In genomic region chr1:186374313-186375151, GRCh38 we compare ENCODE assay signal across 8 cellular contexts. TPM values are rescaled to one million over a fixed set of nuclear protein-coding genes. Genes with fewer than 3 reads are reported as not detected.
A peak's percentile ranks its signal among the peaks of the same experiment; 100 is the strongest.
DNase-seq lines count a peak whose midpoint lies in the region; ATAC-seq and TF ChIP-seq lines count a peak whose summit lies in the region.

No MANE protein-coding gene starts in this region.

- H3K79me2 ChIP-seq in PC-3 (ENCODE audit: low read length) = peaks cover 76% of the 10 kb centered on the region

- H3K27me3 ChIP-seq in PC-3 (ENCODE audit: low read length) (no peaks in the 10 kb centered on the region), iPS-15b (ENCODE audit: control insufficient read depth, insufficient read depth, low read length) (no peaks in the 10 kb centered on the region), skeletal muscle tissue (ENCODE audit: control insufficient read depth in 3 of 3, insufficient read depth in 3 of 3, low read length in 3 of 3) (no peaks in the 10 kb centered on the region)

- H3K4me3 ChIP-seq in PC-3 (ENCODE audit: low read length) (peak overlapping the region; percentile 97), iPS-15b (ENCODE audit: low read depth, low read length) (peak overlapping the region; percentile 71), skeletal muscle tissue (ENCODE audit: low read length in 3 of 3) (peak overlapping the region; percentile 95 to 99 (median 97))

- no peaks in the 10 kb centered on the region for H3K9me2 ChIP-seq in PC-3 (replicated peaks; ENCODE audit: low read length)

- peaks cover 15% of the 10 kb centered on the region for H3K4me1 ChIP-seq in PC-3 (ENCODE audit: insufficient read depth, low read length)
- no peaks in the 10 kb centered on the region for H3K4me1 ChIP-seq in iPS-15b (ENCODE audit: control insufficient read depth, insufficient read depth, low read length)
- peaks cover 5 to 17% (median 7%) of the 10 kb centered on the region in 3 donors for H3K4me1 ChIP-seq in skeletal muscle tissue (ENCODE audit: control insufficient read depth in 3 of 3, insufficient read depth in 3 of 3, low read length in 3 of 3)

- peak overlapping the region; percentile 98 for H3K4me2 ChIP-seq in PC-3 (ENCODE audit: low read length)

- CTCF ChIA-PET in PC-3 (lab: Charles Lee) = interaction anchor here (0.5 to 0.8 kb wide), 8 partner anchors 11 to 541 kb away, joined by 3 to 4 read pairs (median 3); no protein-coding TSS in a partner anchor

- H2AFZ ChIP-seq in PC-3 (ENCODE audit: low read length) = peak overlapping the region; percentile 79

- ATAC-seq in GM21360 (IDR thresholded peaks at IDR 0.05; ENCODE audit: unreplicated experiment) = peak; percentile 33
- ATAC-seq in HG03565 (IDR thresholded peaks at IDR 0.05; ENCODE audit: unreplicated experiment) = peak; percentile 31
- peak; percentile 8; the same call in 1 of the 2 replicates for ATAC-seq in PC-3

- peaks cover 14% of the 10 kb centered on the region; the same call in 1 of the 2 replicates for H4K20me1 ChIP-seq in PC-3 (ENCODE audit: low read length)

- POLR2A ChIA-PET in PC-3 (lab: Charles Lee; ENCODE audit: unreplicated experiment) = interaction anchor here (0.6 kb wide), 1 partner anchor 204 kb away, joined by 4 read pairs; no protein-coding TSS in a partner anchor

- no peak for TF ChIP-seq CTCF in PC-3 (conservative IDR thresholded peaks at IDR 0.05; ENCODE audit: low read depth, low read length)

- peaks cover 26% of the 10 kb centered on the region for H3K36me3 ChIP-seq in PC-3 (ENCODE audit: low read depth, low read length)
- H3K36me3 ChIP-seq in iPS-15b (ENCODE audit: control insufficient read depth, insufficient read depth, low read length) = no peaks in the 10 kb centered on the region
- H3K36me3 ChIP-seq in skeletal muscle tissue (ENCODE audit: control insufficient read depth in 3 of 3, insufficient read depth in 3 of 3, low read length in 3 of 3) = peaks cover 2 to 26% (median 6%) of the 10 kb centered on the region in 3 donors

- intact Hi-C loops in PC-3 (cut with micrococcal nuclease) = no loop called here

- H3K9me3 ChIP-seq in PC-3 (ENCODE audit: low read length) = no peaks in the 10 kb centered on the region
- no peaks in the 10 kb centered on the region for H3K9me3 ChIP-seq in iPS-15b (ENCODE audit: control insufficient read depth, insufficient read depth, low read length)
- no peaks in the 10 kb centered on the region for H3K9me3 ChIP-seq in skeletal muscle tissue (ENCODE audit: control insufficient read depth in 3 of 3, low read length in 3 of 3)

- H3K9ac ChIP-seq in PC-3 (ENCODE audit: low read length) = peak overlapping the region; percentile 92
- H3K9ac ChIP-seq in iPS-15b (ENCODE audit: low read depth, low read length) = peak overlapping the region; percentile 68
- H3K9ac ChIP-seq in skeletal muscle tissue (ENCODE audit: low read depth in 1 of 3, low read length in 3 of 3) = peak overlapping the region; percentile 92 to 98 (median 98)

- H3K27ac ChIP-seq in PC-3 (ENCODE audit: low read length) (peak overlapping the region; percentile 90), angular gyrus (ENCODE audit: low read depth, low read length) (peak overlapping the region; percentile 97), skeletal muscle tissue (ENCODE audit: low read depth, low read length) (peak overlapping the region; percentile 97)

- TSS peak; percentile 54 for BruUV-seq in PC-3 (replicated peaks; lab: Mats Ljungman, UMichigan)

- DNase-seq in EH (ENCODE audit: low read depth) = peak; percentile 54
- DNase-seq in PC-3 = peak; percentile 47
- DNase-seq in medulla oblongata (ENCODE audit: extremely low spot score) = no peak

- no peaks in the 10 kb centered on the region for H3F3A ChIP-seq in PC-3 (ENCODE audit: low read length, unreplicated experiment)

RNA-seq across cellular contexts. Expression of gene TPR, which starts 0.5 kb away (rescaled TPM):
- total RNA-seq in PC-3 (2014; rRNA removed) (39.3 and 48.0 TPM in 2 replicates), skeletal muscle tissue (51.1 TPM)

RNA-seq across cellular contexts. Expression of gene ODR4, which starts 1.1 kb away (rescaled TPM):
- total RNA-seq in PC-3 (2014; rRNA removed) = 7.9 and 14.9 TPM in 2 replicates
- total RNA-seq in skeletal muscle tissue = 55.3 TPM
